11 cellular contexts compared by ENCODE assay signal in genomic region chr2:172226244-172227061, GRCh38.
A peak's percentile ranks its signal among the peaks of the same experiment; 100 is the strongest.
DNase-seq lines count a peak whose midpoint lies in the region; ATAC-seq and TF ChIP-seq lines count a peak whose summit lies in the region.
"Had no signal": no experiment of that assay in that cellular context is flagged by ENCODE, and none has a peak within 500 bp of the region (broad histone marks: within the 10 kb centered on the region; RNA-seq: fewer than 3 reads in every experiment).

No MANE protein-coding gene starts in this region.

- H3K4me3 ChIP-seq in GM06990 (replicated peaks; ENCODE audit: low read depth, low read length) (no peak overlapping the region), uterus (no peak overlapping the region)

- no peaks in the 10 kb centered on the region for H3K9me3 ChIP-seq in uterus
- H3K9me3 ChIP-seq: neutrophil had no signal

- TF ChIP-seq CTCF in GM06990 (IDR thresholded peaks at IDR 0.05; ENCODE audit: insufficient read depth, low read length, poor library complexity, severe bottlenecking) (peak; percentile 54), uterus (IDR thresholded peaks at IDR 0.05) (no peak)

- TF ChIP-seq POLR2A in uterus (IDR thresholded peaks at IDR 0.05) = no peak

- DNase-seq in GM06990 (ENCODE audit: extremely low read depth, insufficient read length) (no peak), LoVo (ENCODE audit: low spot score) (peak; percentile 55), islet precursor cell (peak; percentile 31), uterus (no peak), activated T-cell treated with anti-CD3 and anti-CD28 coated beads for 4 hours (no peak)
- DNase-seq in activated CD4-positive, alpha-beta T cell treated with anti-CD3 and anti-CD28 coated beads, Interleukin-2, amount 50 U/mL, for 1 hour = peak; percentile 11
- DNase-seq: cerebellar nuclear complex, DND-41 had no signal

- H3K27ac ChIP-seq in uterus = no peak overlapping the region
- H3K27ac ChIP-seq: neutrophil had no signal

- H3K27me3 ChIP-seq in GM06990 (replicated peaks; ENCODE audit: control insufficient read depth, insufficient read depth, low read length) = no peaks in the 10 kb centered on the region; the same call in 1 of the 2 replicates
- no peaks in the 10 kb centered on the region for H3K27me3 ChIP-seq in uterus
- H3K27me3 ChIP-seq: neutrophil had no signal

- ATAC-seq in GM21423 (IDR thresholded peaks at IDR 0.05; ENCODE audit: unreplicated experiment) (no peak), GM19328 (IDR thresholded peaks at IDR 0.05; ENCODE audit: unreplicated experiment) (no peak)

- H3K4me1 ChIP-seq in uterus = no peaks in the 10 kb centered on the region

- no peaks in the 10 kb centered on the region for H3K36me3 ChIP-seq in GM06990 (ENCODE audit: control insufficient read depth, insufficient read depth, low read length)
- no peaks in the 10 kb centered on the region for H3K36me3 ChIP-seq in uterus
- H3K36me3 ChIP-seq: neutrophil had no signal

- intact Hi-C loops in uterus (cut with DNase I; ENCODE audit: low total_unique reads) = no loop called here

Comparison
In these comparisons a context has a peak if more than half of its experiments do, and no peak if none do; other contexts are left out.
1. DNase-seq: peak in LoVo (single experiment), activated CD4-positive, alpha-beta T cell treated with anti-CD3 and anti-CD28 coated beads, Interleukin-2, amount 50 U/mL, for 1 hour (single experiment) and islet precursor cell (single experiment); none in GM06990 (single experiment), uterus (0 of 2) and activated T-cell treated with anti-CD3 and anti-CD28 coated beads for 4 hours (single experiment).